17 cellular contexts compared by ENCODE assay signal in the genomic region with DNA sequence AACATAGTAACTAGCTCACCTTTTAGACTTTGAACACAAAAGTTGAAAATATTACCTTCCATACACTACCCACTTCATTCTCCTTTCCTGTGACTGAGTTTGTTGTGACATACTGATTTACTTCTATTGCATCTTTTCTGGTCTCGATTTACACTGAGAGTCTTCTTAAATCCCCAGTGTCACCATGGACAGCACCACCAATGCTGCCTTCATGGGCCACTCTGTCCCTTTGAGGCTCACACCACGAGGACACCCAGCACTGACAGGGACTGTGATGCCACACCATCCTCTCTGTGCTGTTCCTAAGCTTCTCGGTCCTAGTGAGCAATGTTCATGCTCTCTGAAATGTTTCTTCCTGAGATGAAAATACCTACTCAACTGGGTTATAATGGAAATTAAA.
DNase-seq lines count a peak whose midpoint lies in the region; ATAC-seq and TF ChIP-seq lines count a peak whose summit lies in the region.
"Had no signal": no experiment of that assay in that cellular context is flagged by ENCODE, and none has a peak within 500 bp of the region (broad histone marks: within the 10 kb centered on the region; RNA-seq: fewer than 3 reads in every experiment).

No MANE protein-coding gene starts in this region.

- H3K27me3 ChIP-seq in endodermal cell (ENCODE audit: control insufficient read depth, insufficient read depth, low read length, poor library complexity, severe bottlenecking) = no peaks in the 10 kb centered on the region
- H3K27me3 ChIP-seq: SJCRH30 had no signal

- H3K4me1 ChIP-seq in endodermal cell (ENCODE audit: control insufficient read depth, insufficient read depth, low read length) = no peaks in the 10 kb centered on the region
- H3K4me1 ChIP-seq: A549, SJCRH30 had no signal

- H3K36me3 Mint-ChIP-seq in endodermal cell (ENCODE audit: low read depth) = no peaks in the 10 kb centered on the region
- no peaks in the 10 kb centered on the region for H3K36me3 Mint-ChIP-seq in nephron progenitor cell (ENCODE audit: low read depth)
- no peaks in the 10 kb centered on the region for H3K36me3 Mint-ChIP-seq in natural killer cell
- H3K36me3 Mint-ChIP-seq: IgD-negative memory B cell had no signal

- H3K4me3 ChIP-seq in endodermal cell (ENCODE audit: low read length) = no peak overlapping the region
- H3K4me3 ChIP-seq: A549, SJCRH30 had no signal

- DNase-seq in ELF-1 (ENCODE audit: low read depth, low spot score) = peak; percentile 3
- DNase-seq in M059J (ENCODE audit: low read depth) = peak; percentile 12
- peak; percentile 71 for DNase-seq in endodermal cell
- peak; percentile 14 for DNase-seq in nephron progenitor cell
- no peak for DNase-seq in left lobe of liver (ENCODE audit: low spot score)
- DNase-seq in DMS153 (lab: John Stamatoyannopoulos, UW) = no peak
- DNase-seq in natural killer cell = no peak
- DNase-seq: C1 segment of cervical spinal cord, MV-4-11, NCI-H1417 treated with DMSO at 0.1 percent for 48 hours, NCI-H2029 treated with DMSO at 0.1 percent for 48 hours, NCI-H2171 treated with DMSO at 0.1 percent for 48 hours, NCI-H748 treated with DMSO at 0.1 percent for 48 hours had no signal

- intact Hi-C loops in natural killer cell (cut with micrococcal nuclease) = no loop called here

- no peak for ATAC-seq in left lobe of liver
- no peak for ATAC-seq in natural killer cell
- ATAC-seq: A549 had no signal

- H3K27ac ChIP-seq in endodermal cell (ENCODE audit: low read depth, low read length) = no peak overlapping the region
- H3K27ac ChIP-seq: A549, RWPE1, SJCRH30 had no signal

- H3K27me3 Mint-ChIP-seq in endodermal cell (ENCODE audit: insufficient read depth) (peaks cover 1% of the 10 kb centered on the region), nephron progenitor cell (ENCODE audit: low read depth, poor library complexity) (peaks cover 12% of the 10 kb centered on the region), natural killer cell (ENCODE audit: low read depth in 2 of 2) (no peaks in the 10 kb centered on the region)
- H3K27me3 Mint-ChIP-seq: IgD-negative memory B cell had no signal

- no peak for TF ChIP-seq CTCF in endodermal cell (conservative IDR thresholded peaks at IDR 0.05)
- TF ChIP-seq CTCF in nephron progenitor cell (IDR thresholded peaks at IDR 0.05) = no peak
- no peak for TF ChIP-seq CTCF in natural killer cell (IDR thresholded peaks at IDR 0.05)

- H3K4me3 Mint-ChIP-seq in endodermal cell (no peak overlapping the region), nephron progenitor cell (no peak overlapping the region), natural killer cell (no peak overlapping the region)
- H3K4me3 Mint-ChIP-seq: IgD-negative memory B cell had no signal

- H3K27ac Mint-ChIP-seq in endodermal cell (no peak overlapping the region), nephron progenitor cell (no peak overlapping the region), natural killer cell (no peak overlapping the region)
- H3K27ac Mint-ChIP-seq: IgD-negative memory B cell had no signal

- H3K4me1 Mint-ChIP-seq in endodermal cell = no peaks in the 10 kb centered on the region
- no peaks in the 10 kb centered on the region for H3K4me1 Mint-ChIP-seq in nephron progenitor cell
- no peaks in the 10 kb centered on the region for H3K4me1 Mint-ChIP-seq in natural killer cell

- H3K9me3 ChIP-seq in endodermal cell (ENCODE audit: control insufficient read depth, low read length) = no peaks in the 10 kb centered on the region
- H3K9me3 ChIP-seq: A549, SJCRH30 had no signal

- H3K9me3 Mint-ChIP-seq in endodermal cell (no peaks in the 10 kb centered on the region), nephron progenitor cell (no peaks in the 10 kb centered on the region), natural killer cell (peaks cover 7 to 20% of the 10 kb centered on the region in 2 donors)

- 71% methylated on average over 3 of the region's 3 CpGs; no CpG with 5 or more reads in 1 of the 2 experiments for WGBS in endodermal cell (ENCODE audit: insufficient coverage in 1 of 2, insufficient read length in 1 of 2), 2 experiments

- no peaks in the 10 kb centered on the region for H3K36me3 ChIP-seq in endodermal cell (ENCODE audit: control insufficient read depth, insufficient read depth, low read length)
- H3K36me3 ChIP-seq: SJCRH30 had no signal

- no peak overlapping the region for H3K9ac ChIP-seq in endodermal cell (ENCODE audit: extremely low read depth, low read length, poor library complexity, severe bottlenecking)

Comparison
In these comparisons a context has a peak if more than half of its experiments do, and no peak if none do; other contexts are left out.
1. DNase-seq: peak in ELF-1 (single experiment), M059J (single experiment), endodermal cell (single experiment) and nephron progenitor cell (single experiment); none in left lobe of liver (single experiment), DMS153 (single experiment) and natural killer cell (single experiment).